In the genomic region with DNA sequence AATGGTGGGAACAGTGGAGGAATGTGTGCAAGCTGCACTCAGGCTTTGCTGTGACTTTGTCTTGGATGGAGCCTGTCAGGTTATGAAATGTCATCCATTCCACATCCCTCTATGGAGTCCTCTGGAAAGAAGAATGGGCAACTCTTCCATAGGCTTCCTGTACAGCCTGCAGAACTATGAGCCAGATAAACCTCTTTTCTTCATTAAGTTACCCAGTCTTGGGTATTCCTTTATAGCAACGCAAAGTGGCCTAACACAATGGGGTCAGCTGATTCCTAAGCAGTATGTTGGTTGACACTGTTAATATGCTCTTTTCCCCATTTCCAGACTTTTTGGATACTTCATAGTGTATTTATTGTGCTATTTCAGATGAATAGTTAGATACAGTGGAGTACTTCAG, we compare ENCODE assay signal across 22 cellular contexts.
DNase-seq lines count a peak whose midpoint lies in the region; ATAC-seq, FAIRE-seq and TF ChIP-seq lines count a peak whose summit lies in the region.
"Had no signal": no experiment of that assay in that cellular context is flagged by ENCODE, and none has a peak within 500 bp of the region (broad histone marks: within the 10 kb centered on the region; RNA-seq: fewer than 3 reads in every experiment).

No MANE protein-coding gene starts in this region.

- H3K9me1 ChIP-seq in keratinocyte (ENCODE audit: control insufficient read depth, extremely low read depth, insufficient read depth, low read length): no peaks in the 10 kb centered on the region

- H3K9ac ChIP-seq in keratinocyte (ENCODE audit: control insufficient read depth, extremely low read depth, insufficient read depth, low read length): peak overlapping the region; percentile 34

- H3K27me3 ChIP-seq in breast epithelium: no peaks in the 10 kb centered on the region
- H3K27me3 ChIP-seq in bronchial epithelial cell (ENCODE audit: control insufficient read depth, insufficient read depth, low read length): no peaks in the 10 kb centered on the region
- H3K27me3 ChIP-seq in keratinocyte (ENCODE audit: control insufficient read depth, extremely low read depth, insufficient read depth, low read length): no peaks in the 10 kb centered on the region
- no peaks in the 10 kb centered on the region for H3K27me3 ChIP-seq in thyroid gland
- H3K27me3 ChIP-seq: SJSA1 had no signal

- no peaks in the 10 kb centered on the region for H4K20me1 ChIP-seq in keratinocyte (ENCODE audit: control insufficient read depth, extremely low read depth, insufficient read depth, low read length)

- H3K9me3 ChIP-seq in breast epithelium: peaks cover 7 to 14% of the 10 kb centered on the region in 2 donors
- H3K9me3 ChIP-seq in keratinocyte (ENCODE audit: control insufficient read depth, low read depth, low read length): peaks cover 9% of the 10 kb centered on the region
- no peaks in the 10 kb centered on the region for H3K9me3 ChIP-seq in thyroid gland

- intact Hi-C loops in MCF 10A (cut with micrococcal nuclease): loop anchor here (1.0 to 2.0 kb wide), 2 partner anchors 21 to 24 kb away; no protein-coding TSS in a partner anchor
- intact Hi-C loops in breast epithelium (cut with DNase I; ENCODE audit: low total_unique reads): no loop called here
- intact Hi-C loops in thyroid gland (cut with DNase I): no loop called here

- H3K4me3 Mint-ChIP-seq in MCF 10A (ENCODE audit: unreplicated experiment): no peak overlapping the region

- no peaks in the 10 kb centered on the region for H3K27me3 Mint-ChIP-seq in MCF 10A (ENCODE audit: insufficient read depth, unreplicated experiment)

- dilution Hi-C loops in keratinocyte (cut with MboI; ENCODE audit: extremely low pct_ligation_motif_present, low sequenced_read_pairs): no loop called here

- TF ChIP-seq CTCF in MCF 10A (IDR thresholded peaks at IDR 0.05; ENCODE audit: unreplicated experiment) (no peak), breast epithelium (IDR thresholded peaks at IDR 0.05) (no peak), bronchial epithelial cell (IDR thresholded peaks at IDR 0.05; ENCODE audit: insufficient read depth, low read length, severe bottlenecking) (no peak), keratinocyte (optimal IDR thresholded peaks at IDR 0.05 in 1 of 3, IDR thresholded peaks at IDR 0.05 in 1 of 3, conservative IDR thresholded peaks at IDR 0.05 in 1 of 3; ENCODE audit: extremely low read depth in 1 of 3, insufficient read depth in 2 of 3, low read length in 3 of 3) (no peak), thyroid gland (IDR thresholded peaks at IDR 0.05) (no peak)

- peaks cover 43% of the 10 kb centered on the region for H3K4me1 Mint-ChIP-seq in MCF 10A (ENCODE audit: insufficient read depth, unreplicated experiment)

- 91 to 100% methylated on average over 1 of the region's 1 CpG for WGBS in thyroid gland, 2 donors

- H3K4me2 ChIP-seq in keratinocyte (ENCODE audit: control insufficient read depth, extremely low read depth, insufficient read depth, low read depth, low read length): peak overlapping the region; percentile 9

- CTCF ChIA-PET in MCF 10A (lab: Yijun Ruan, JAX): interaction anchor here (0.9 to 1.6 kb wide), 3 partner anchors 36 to 212 kb away, joined by 3 to 5 read pairs (median 4); no protein-coding TSS in a partner anchor

- peak overlapping the region; percentile 98 for H3K27ac Mint-ChIP-seq in MCF 10A (ENCODE audit: low read depth, unreplicated experiment)

- H3K79me2 ChIP-seq in keratinocyte (ENCODE audit: control insufficient read depth, insufficient read depth, low read length): no peaks in the 10 kb centered on the region

- no peak for DNase-seq in MCF 10A (ENCODE audit: unreplicated experiment)
- no peak for DNase-seq in breast epithelium (ENCODE audit: low spot score in 2 of 2)
- no peak for DNase-seq in bronchial epithelial cell (ENCODE audit: low read depth)
- DNase-seq in keratinocyte (ENCODE audit: low read depth, low spot score): no peak
- DNase-seq in thyroid gland: no peak
- no peak for DNase-seq in globus pallidus (ENCODE audit: low spot score)
- no peak for DNase-seq in stimulated activated naive CD4-positive, alpha-beta T cell treated with Interleukin-2 at 50 U/mL for 16 hours (lab: John Stamatoyannopoulos, UW)
- DNase-seq: DMS153; DND-41; GOT3; KG1; MM.1S; NCI-H2029; NCI-H446 treated with DMSO at 0.1 percent for 48 hours; NCI-H526; NCI-H82; NK-92 treated with Interleukin-12 subunit alpha and Interleukin-12 subunit beta, amount 100 ng/mL, for 24 hours; Right ventricle myocardium superior had no signal

- H3K36me3 Mint-ChIP-seq in MCF 10A (ENCODE audit: insufficient read depth, unreplicated experiment): no peaks in the 10 kb centered on the region

- TF ChIP-seq POLR2A in breast epithelium (IDR thresholded peaks at IDR 0.05): no peak
- TF ChIP-seq POLR2A in thyroid gland (IDR thresholded peaks at IDR 0.05): no peak

- no peaks in the 10 kb centered on the region for H3K9me3 Mint-ChIP-seq in MCF 10A (ENCODE audit: unreplicated experiment)

- H3K27ac ChIP-seq in breast epithelium (no peak overlapping the region), keratinocyte (ENCODE audit: control insufficient read depth, insufficient read depth, low read length) (peak overlapping the region; percentile 88), thyroid gland (peak overlapping the region; percentile 66 to 95 (median 84))
- H3K27ac ChIP-seq: 22Rv1, SJSA1 had no signal

- H3K36me3 ChIP-seq in breast epithelium (no peaks in the 10 kb centered on the region), bronchial epithelial cell (ENCODE audit: control insufficient read depth, insufficient read depth, low read length) (no peaks in the 10 kb centered on the region), keratinocyte (ENCODE audit: control insufficient read depth in 2 of 2, extremely low read depth in 1 of 2, insufficient read depth in 2 of 2, low read length in 2 of 2) (no peaks in the 10 kb centered on the region), thyroid gland (no peaks in the 10 kb centered on the region)
- H3K36me3 ChIP-seq: HAP-1, SJSA1 had no signal

- no peak for ATAC-seq in HG02981 (IDR thresholded peaks at IDR 0.05; ENCODE audit: unreplicated experiment)

- POLR2A ChIA-PET in MCF 10A (lab: Yijun Ruan, JAX): interaction anchor here (0.6 to 7.1 kb wide), 9 partner anchors 8 to 405 kb away, joined by 3 to 116 read pairs (median 3); no protein-coding TSS in a partner anchor

- H2AFZ ChIP-seq in keratinocyte (ENCODE audit: control insufficient read depth, low read length): no peak overlapping the region

- no TSS peak for BruUV-seq in MCF 10A (replicated peaks; lab: Mats Ljungman, UMichigan)

- no peak overlapping the region for H3K4me3 ChIP-seq in breast epithelium
- no peak overlapping the region for H3K4me3 ChIP-seq in bronchial epithelial cell (ENCODE audit: low read depth, low read length)
- H3K4me3 ChIP-seq in keratinocyte (ENCODE audit: control insufficient read depth in 2 of 3, extremely low read depth in 1 of 3, insufficient read depth in 2 of 3, low read depth in 1 of 3, low read length in 3 of 3): no peak overlapping the region
- H3K4me3 ChIP-seq in thyroid gland (replicated peaks in 1 of 3): no peak overlapping the region
- H3K4me3 ChIP-seq: HAP-1, SJSA1 had no signal

- no peaks in the 10 kb centered on the region for H3K4me1 ChIP-seq in breast epithelium
- H3K4me1 ChIP-seq in keratinocyte (ENCODE audit: control insufficient read depth, extremely low read depth, insufficient read depth, low read length): peaks cover 55% of the 10 kb centered on the region
- peaks cover 27 to 63% of the 10 kb centered on the region in 2 donors for H3K4me1 ChIP-seq in thyroid gland
- H3K4me1 ChIP-seq: HAP-1 had no signal

- FAIRE-seq in bronchial epithelial cell (lab: Jason Lieb, UNC) (peak; percentile 36), keratinocyte (lab: Jason Lieb, UNC) (peak; percentile 59)

Comparison
In these comparisons a context has a peak if more than half of its experiments do, and no peak if none do; other contexts are left out.
1. H3K27ac ChIP-seq: peak in keratinocyte (single experiment) and thyroid gland (3 of 3); none in breast epithelium (0 of 2).